Comparison of ENCODE assay signal across 8 cellular contexts in genomic region chr15:89112341-89112971, GRCh38. TPM values are rescaled to one million over a fixed set of nuclear protein-coding genes. Genes with fewer than 3 reads are reported as not detected.
DNase-seq lines count a peak whose midpoint lies in the region; ATAC-seq and TF ChIP-seq lines count a peak whose summit lies in the region.

No MANE protein-coding gene starts in this region.

- intact Hi-C loops in colonic mucosa (cut with DNase I), result no loop called here

- TF ChIP-seq CTCF in colonic mucosa (IDR thresholded peaks at IDR 0.05), result no peak

- peaks cover 8% of the 10 kb centered on the region for H3K4me1 ChIP-seq in colonic mucosa

- no peaks in the 10 kb centered on the region for H3K36me3 ChIP-seq in colonic mucosa

- DNase-seq in COLO668 (lab: John Stamatoyannopoulos, UW; ENCODE audit: unreplicated experiment), result peak; percentile 22
- DNase-seq in colonic mucosa, result peak; percentile 79
- DNase-seq in pons (ENCODE audit: low spot score), result peak; percentile 81
- DNase-seq in NCI-H2171 treated with DMSO at 0.1 percent for 48 hours (lab: John Stamatoyannopoulos, UW), result no peak
- no peak for DNase-seq in NCI-H2196 (lab: John Stamatoyannopoulos, UW; ENCODE audit: unreplicated experiment)
- DNase-seq in effector CD8-positive, alpha-beta T cell (lab: John Stamatoyannopoulos, UW), result no peak

- no peaks in the 10 kb centered on the region for H3K9me3 ChIP-seq in colonic mucosa

- peak overlapping the region in 1 of 2 donors; percentile 58 for H3K9ac ChIP-seq in colonic mucosa (ENCODE audit: low read depth in 2 of 2, low read length in 2 of 2)

- H3K27me3 ChIP-seq in colonic mucosa, result no peaks in the 10 kb centered on the region

- ATAC-seq in GM19463 (IDR thresholded peaks at IDR 0.05; ENCODE audit: unreplicated experiment) (peak; percentile 97), HG03520 (IDR thresholded peaks at IDR 0.05; ENCODE audit: unreplicated experiment) (peak; percentile 89)

- H3K4me3 ChIP-seq in colonic mucosa, result no peak overlapping the region

- peak overlapping the region; percentile 58 for H3K27ac ChIP-seq in colonic mucosa

RNA-seq across cellular contexts. Expression of gene ABHD2, which starts 24.2 kb away (rescaled TPM):
- total RNA-seq in colonic mucosa, result 10 to 100 TPM; 71.5 to 86.7 TPM

Comparison
In these comparisons a context has a peak if more than half of its experiments do, and no peak if none do; other contexts are left out.
1. DNase-seq: peak in COLO668 (single experiment), colonic mucosa (single experiment) and pons (single experiment); none in NCI-H2171 treated with DMSO at 0.1 percent for 48 hours (single experiment), NCI-H2196 (single experiment) and effector CD8-positive, alpha-beta T cell (single experiment).